Comparison of ENCODE assay signal across 9 cellular contexts in the genomic region with DNA sequence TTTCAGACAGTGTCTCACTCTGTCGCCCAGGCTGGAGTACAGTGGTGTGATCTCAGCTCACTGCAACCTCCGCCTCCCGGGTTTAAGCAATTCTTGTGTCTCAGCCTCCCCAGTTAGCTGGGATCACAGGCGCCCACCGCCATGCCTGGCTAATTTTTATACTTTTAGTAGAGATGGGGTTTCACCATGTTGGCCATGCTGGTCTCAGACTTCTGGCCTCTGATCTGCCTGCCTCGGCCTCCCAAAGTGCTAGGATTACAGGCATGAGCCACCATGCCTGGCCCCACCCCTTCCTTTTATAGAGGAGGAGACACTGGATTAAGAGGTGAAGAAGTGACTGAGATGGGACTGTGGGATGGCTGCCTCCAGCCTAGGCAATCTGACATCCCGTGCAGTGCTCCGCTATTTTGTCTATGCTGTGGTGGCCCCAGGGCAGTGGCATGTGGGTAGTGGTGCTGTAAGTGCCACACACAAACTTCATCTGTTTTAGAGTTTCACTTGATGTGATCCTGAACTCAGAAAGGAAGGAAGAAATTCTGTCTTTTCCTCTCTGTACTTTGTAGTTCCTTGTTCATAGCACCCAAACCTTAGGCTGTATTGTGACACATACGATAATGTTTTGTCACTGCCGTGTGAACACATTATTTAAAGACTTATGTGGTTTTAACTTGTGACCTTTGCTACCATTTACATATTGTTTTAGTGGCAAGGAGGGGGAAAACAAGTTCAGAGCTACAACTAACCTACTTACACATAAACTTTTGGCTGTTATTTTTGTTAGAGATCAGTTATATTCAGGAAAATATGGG. TPM values are rescaled to one million over a fixed set of nuclear protein-coding genes. Genes with fewer than 3 reads are reported as not detected.
DNase-seq lines count a peak whose midpoint lies in the region; ATAC-seq, FAIRE-seq and TF ChIP-seq lines count a peak whose summit lies in the region.
"Had no signal": no experiment of that assay in that cellular context is flagged by ENCODE, and none has a peak within 500 bp of the region (broad histone marks: within the 10 kb centered on the region; RNA-seq: fewer than 3 reads in every experiment).

No MANE protein-coding gene starts in this region.

- FAIRE-seq in frontal cortex (lab: Jason Lieb, UNC): no peak

- POLR2A ChIA-PET in activated CD4-positive, alpha-beta memory T cell treated with anti-CD3 and anti-CD28 coated beads, Interleukin-2, amount 10 ng/mL, durations not matched to agents 7 days and 5 days (lab: Charles Lee): no interaction called here

- peak overlapping the region; percentile 85 for H3K27ac ChIP-seq in psoas muscle
- H3K27ac ChIP-seq in foreskin keratinocyte: no peak overlapping the region
- H3K27ac ChIP-seq: epithelial cell of prostate had no signal

- ATAC-seq in GM19351 (IDR thresholded peaks at IDR 0.05; ENCODE audit: unreplicated experiment) (peak; percentile 60), HG03108 (IDR thresholded peaks at IDR 0.05; ENCODE audit: unreplicated experiment) (peak; percentile 57), psoas muscle (no peak), left lobe of liver (no peak), foreskin keratinocyte (no peak)

- H3K36me3 Mint-ChIP-seq in activated CD4-positive, alpha-beta memory T cell treated with anti-CD3 and anti-CD28 coated beads, Interleukin-2, amount 10 ng/mL, durations not matched to agents 7 days and 5 days (ENCODE audit: low read depth): no peaks in the 10 kb centered on the region

- H3K4me1 Mint-ChIP-seq in activated CD4-positive, alpha-beta memory T cell treated with anti-CD3 and anti-CD28 coated beads, Interleukin-2, amount 10 ng/mL, durations not matched to agents 7 days and 5 days: peaks cover 54% of the 10 kb centered on the region

- DNase-seq in activated CD4-positive, alpha-beta memory T cell treated with anti-CD3 and anti-CD28 coated beads, Interleukin-2, amount 10 ng/mL, durations not matched to agents 7 days and 5 days: no peak
- no peak for DNase-seq in psoas muscle
- DNase-seq in frontal cortex (ENCODE audit: low spot score in 2 of 2): no peak
- no peak for DNase-seq in left lobe of liver (ENCODE audit: low spot score)
- DNase-seq in foreskin keratinocyte: no peak
- DNase-seq in RPMI8226: no peak

- peak overlapping the region; percentile 22 for H3K27ac Mint-ChIP-seq in activated CD4-positive, alpha-beta memory T cell treated with anti-CD3 and anti-CD28 coated beads, Interleukin-2, amount 10 ng/mL, durations not matched to agents 7 days and 5 days

- H3K4me1 ChIP-seq in psoas muscle (peaks cover 53% of the 10 kb centered on the region), foreskin keratinocyte (no peaks in the 10 kb centered on the region)

- WGBS in psoas muscle, 3 donors: 86 to 92% (median 90%) methylated on average over 10 of the region's 10 CpGs

- intact Hi-C loops in psoas muscle (cut with DNase I): no loop called here

- H3K4me3 Mint-ChIP-seq in activated CD4-positive, alpha-beta memory T cell treated with anti-CD3 and anti-CD28 coated beads, Interleukin-2, amount 10 ng/mL, durations not matched to agents 7 days and 5 days: no peak overlapping the region

- H3K27me3 ChIP-seq in psoas muscle (ENCODE audit: insufficient read depth in 3 of 3, low read length in 2 of 3): no peaks in the 10 kb centered on the region
- H3K27me3 ChIP-seq in foreskin keratinocyte: no peaks in the 10 kb centered on the region

- H3K9me3 Mint-ChIP-seq in activated CD4-positive, alpha-beta memory T cell treated with anti-CD3 and anti-CD28 coated beads, Interleukin-2, amount 10 ng/mL, durations not matched to agents 7 days and 5 days: no peaks in the 10 kb centered on the region

- no peak overlapping the region for H3K4me3 ChIP-seq in psoas muscle

- H3K27me3 Mint-ChIP-seq in activated CD4-positive, alpha-beta memory T cell treated with anti-CD3 and anti-CD28 coated beads, Interleukin-2, amount 10 ng/mL, durations not matched to agents 7 days and 5 days: no peaks in the 10 kb centered on the region

- no peak for TF ChIP-seq CTCF in psoas muscle (IDR thresholded peaks at IDR 0.05)
- TF ChIP-seq CTCF in foreskin keratinocyte (conservative IDR thresholded peaks at IDR 0.05): no peak

- no peaks in the 10 kb centered on the region for H3K9me3 ChIP-seq in psoas muscle

- CTCF ChIA-PET in activated CD4-positive, alpha-beta memory T cell treated with anti-CD3 and anti-CD28 coated beads, Interleukin-2, amount 10 ng/mL, durations not matched to agents 7 days and 5 days (lab: Charles Lee): interaction anchor here (1.3 kb wide), 1 partner anchor 34 kb away, joined by 3 read pairs; no protein-coding TSS in a partner anchor

- H3K36me3 ChIP-seq in psoas muscle (ENCODE audit: insufficient read depth in 1 of 2, low read depth in 1 of 2): no peaks in the 10 kb centered on the region

RNA-seq across cellular contexts. Expression of a gene that starts 48.9 kb away (rescaled TPM):
- total RNA-seq in activated CD4-positive, alpha-beta memory T cell treated with anti-CD3 and anti-CD28 coated beads, Interleukin-2, amount 10 ng/mL, durations not matched to agents 7 days and 5 days: 10 to 100 TPM; 16.9 to 17.3 TPM
- total RNA-seq in psoas muscle (10 to 100 TPM; 31.5 to 92.1 (median 53.4) TPM), frontal cortex (63.2 TPM), left lobe of liver (60.8 TPM), foreskin keratinocyte (13.2 and 13.5 TPM in 2 replicates)
- polyA plus RNA-seq in psoas muscle (10 to 100 TPM; 15.6 to 33.3 (median 19.1) TPM), foreskin keratinocyte (1.3 and 1.7 TPM in 2 replicates)

Comparison
In these comparisons a context has a peak if more than half of its experiments do, and no peak if none do; other contexts are left out.
1. ATAC-seq: peak in GM19351 (single experiment) and HG03108 (single experiment); none in psoas muscle (0 of 4), left lobe of liver (single experiment) and foreskin keratinocyte (single experiment).